8 cellular contexts compared by ENCODE assay signal in genomic region chr2:87455209-87455842, GRCh38.
DNase-seq lines count a peak whose midpoint lies in the region; ATAC-seq, FAIRE-seq and TF ChIP-seq lines count a peak whose summit lies in the region.
"Not testable (repeated sequence)": the region's sequence is repeated elsewhere in the genome, so short reads cannot be mapped to it uniquely, and the experiment has no call there.

No MANE protein-coding gene starts in this region.

- H3K36me3 ChIP-seq in colonic mucosa; kidney (ENCODE audit: control insufficient read depth in 1 of 2, insufficient read depth in 2 of 2, low read length in 2 of 2); sigmoid colon: not testable (repeated sequence)

- TF ChIP-seq EP300 in sigmoid colon (IDR thresholded peaks at IDR 0.05), result not testable (repeated sequence)

- intact Hi-C loops in activated CD4-positive, alpha-beta T cell treated with anti-CD3 and anti-CD28 coated beads for 36 hours (cut with DNase I, micrococcal nuclease); colonic mucosa (cut with DNase I); kidney (cut with DNase I); sigmoid colon (cut with DNase I): not testable (repeated sequence)

- H3K4me1 ChIP-seq in colonic mucosa; kidney (ENCODE audit: control insufficient read depth in 1 of 2, insufficient read depth in 1 of 2, low read depth in 1 of 2, low read length in 2 of 2): not testable (repeated sequence)
- H3K4me1 ChIP-seq in sigmoid colon, result peaks cover 0 to 12% (median 5%) of the 10 kb centered on the region in 4 donors

- 4 to 27% methylated on average over 7 to 9 of the region's 12 CpGs for WGBS in sigmoid colon, 2 donors

- peaks cover 15% of the 10 kb centered on the region for H3K4me1 Mint-ChIP-seq in activated CD4-positive, alpha-beta T cell treated with anti-CD3 and anti-CD28 coated beads for 36 hours

- not testable (repeated sequence) for H3K27ac Mint-ChIP-seq in activated CD4-positive, alpha-beta T cell treated with anti-CD3 and anti-CD28 coated beads for 36 hours

- ATAC-seq in GM19023 (IDR thresholded peaks at IDR 0.05; ENCODE audit: unreplicated experiment), result peak; percentile 34
- peak; percentile 47 for ATAC-seq in HG02610 (IDR thresholded peaks at IDR 0.05; ENCODE audit: unreplicated experiment)
- ATAC-seq in HG03575 (IDR thresholded peaks at IDR 0.05; ENCODE audit: extremely low read depth, insufficient number of reproducible peaks, low FRiP score, unreplicated experiment), result peak; percentile 37
- peak; percentile 20 for ATAC-seq in activated CD4-positive, alpha-beta T cell treated with anti-CD3 and anti-CD28 coated beads for 36 hours

- not testable (repeated sequence) for DNase-seq in AG04450 (ENCODE audit: low read depth, low spot score); activated CD4-positive, alpha-beta T cell treated with anti-CD3 and anti-CD28 coated beads for 36 hours; colonic mucosa; kidney; sigmoid colon

- TF ChIP-seq CTCF in AG04450 (IDR thresholded peaks at IDR 0.05; ENCODE audit: low read depth, low read length); colonic mucosa (IDR thresholded peaks at IDR 0.05); kidney (IDR thresholded peaks at IDR 0.05; ENCODE audit: borderline replicate concordance, extremely low read depth, insufficient read depth); sigmoid colon (IDR thresholded peaks at IDR 0.05): not testable (repeated sequence)

- H3K9ac ChIP-seq in colonic mucosa (ENCODE audit: low read depth in 2 of 2, low read length in 2 of 2); kidney (ENCODE audit: low read length in 2 of 2): not testable (repeated sequence)

- H3K27me3 ChIP-seq in AG04450 (ENCODE audit: control insufficient read depth, insufficient read depth, low read length); colonic mucosa; sigmoid colon: not testable (repeated sequence)

- POLR2A ChIA-PET in AG04450 (lab: Yijun Ruan, JAX); activated CD4-positive, alpha-beta T cell treated with anti-CD3 and anti-CD28 coated beads for 36 hours (lab: Charles Lee): not testable (repeated sequence)

- CTCF ChIA-PET in AG04450 (lab: Charles Lee); activated CD4-positive, alpha-beta T cell treated with anti-CD3 and anti-CD28 coated beads for 36 hours (lab: Charles Lee): not testable (repeated sequence)

- peak overlapping the region; percentile 61 for H3K4me3 ChIP-seq in AG04450 (ENCODE audit: low read depth, low read length)
- H3K4me3 ChIP-seq in colonic mucosa, result not testable (repeated sequence)
- peak overlapping the region in 1 of 2 donors; percentile 46 for H3K4me3 ChIP-seq in kidney (ENCODE audit: low read length in 2 of 2)
- peak overlapping the region; percentile 8 to 24 (median 22) for H3K4me3 ChIP-seq in sigmoid colon

- peak overlapping the region; percentile 41 for H3K4me3 Mint-ChIP-seq in activated CD4-positive, alpha-beta T cell treated with anti-CD3 and anti-CD28 coated beads for 36 hours

- H3K27ac ChIP-seq in AG04450 (ENCODE audit: low read depth, low read length), result peak overlapping the region; percentile 86
- H3K27ac ChIP-seq in colonic mucosa, result peak overlapping the region; percentile 36
- H3K27ac ChIP-seq in kidney (ENCODE audit: low read depth in 2 of 2, low read length in 2 of 2), result peak overlapping the region in 1 of 2 donors; percentile 51
- peak overlapping the region; percentile 62 to 80 (median 75) for H3K27ac ChIP-seq in sigmoid colon

- H3K36me3 Mint-ChIP-seq in activated CD4-positive, alpha-beta T cell treated with anti-CD3 and anti-CD28 coated beads for 36 hours (ENCODE audit: low read depth), result not testable (repeated sequence)

- TF ChIP-seq POLR2A in sigmoid colon (IDR thresholded peaks at IDR 0.05), result not testable (repeated sequence)

- not testable (repeated sequence) for H3K9me3 ChIP-seq in AG04450 (ENCODE audit: control insufficient read depth, insufficient read depth, low read length); colonic mucosa; kidney (ENCODE audit: control insufficient read depth in 1 of 2, low read length in 2 of 2); sigmoid colon

- peak; percentile 8 for FAIRE-seq in kidney (lab: Jason Lieb, UNC)

- H3K27me3 Mint-ChIP-seq in activated CD4-positive, alpha-beta T cell treated with anti-CD3 and anti-CD28 coated beads for 36 hours, result not testable (repeated sequence)

- H3K9me3 Mint-ChIP-seq in activated CD4-positive, alpha-beta T cell treated with anti-CD3 and anti-CD28 coated beads for 36 hours (ENCODE audit: low read depth), result not testable (repeated sequence)
